ENCODE assay signal across 8 cellular contexts in genomic region chr19:40613669-40614594, GRCh38. TPM values are rescaled to one million over a fixed set of nuclear protein-coding genes. Genes with fewer than 3 reads are reported as not detected.
DNase-seq lines count a peak whose midpoint lies in the region; ATAC-seq and TF ChIP-seq lines count a peak whose summit lies in the region.

No MANE protein-coding gene starts in this region.

- no peak overlapping the region for H2AK5ac ChIP-seq in mesendoderm (ENCODE audit: low read length)

- H3K27ac ChIP-seq in DOHH2 (ENCODE audit: low read depth, low read length) (peak overlapping the region; percentile 75), ectodermal cell (ENCODE audit: insufficient read depth, low read depth, low read length, poor library complexity, severe bottlenecking) (peak overlapping the region; percentile 50), mesendoderm (ENCODE audit: low read depth, low read length) (peak overlapping the region; percentile 77)

- no peaks in the 10 kb centered on the region for H4K20me1 ChIP-seq in DOHH2 (ENCODE audit: control insufficient read depth, insufficient read depth, low read depth, low read length)

- H4K8ac ChIP-seq in mesendoderm (ENCODE audit: low read depth, low read length), result no peak overlapping the region

- WGBS in ectodermal cell, 2 experiments, result 1% methylated on average over 66 of the region's 66 CpGs
- no CpG with 5 or more reads among the region's 66 CpGs for WGBS in mesendoderm (ENCODE audit: extremely low coverage, insufficient coverage, low lambda C conversion rate)

- H3K4me3 ChIP-seq in DOHH2 (ENCODE audit: low read length), result peak overlapping the region; percentile 82
- peak overlapping the region; percentile 57 for H3K4me3 ChIP-seq in ectodermal cell (ENCODE audit: insufficient read depth, low read depth, low read length)
- peak overlapping the region; percentile 92 for H3K4me3 ChIP-seq in mesendoderm (ENCODE audit: low read length)

- H3K4me2 ChIP-seq in DOHH2 (ENCODE audit: low read length) (peak overlapping the region; percentile 83), mesendoderm (ENCODE audit: low read length) (peak overlapping the region; percentile 94)

- peak overlapping the region; percentile 91 for H3K9ac ChIP-seq in mesendoderm (ENCODE audit: low read length)

- peak overlapping the region; percentile 99 for H3K56ac ChIP-seq in mesendoderm (ENCODE audit: low read length)

- H2BK120ac ChIP-seq in mesendoderm (ENCODE audit: low read depth, low read length), result no peak overlapping the region

- no peaks in the 10 kb centered on the region for H3K9me2 ChIP-seq in DOHH2 (replicated peaks; ENCODE audit: control insufficient read depth, low read length)

- ATAC-seq in HG02642 (IDR thresholded peaks at IDR 0.05; ENCODE audit: poor library complexity, unreplicated experiment), result peak; percentile 53

- peak overlapping the region; percentile 61 for H3K18ac ChIP-seq in mesendoderm (ENCODE audit: low read length)

- no peak overlapping the region for H4K5ac ChIP-seq in mesendoderm (ENCODE audit: low read length)

- peak overlapping the region; percentile 50 for H3K23ac ChIP-seq in mesendoderm (ENCODE audit: low read length)

- no peaks in the 10 kb centered on the region for H3K79me2 ChIP-seq in DOHH2 (ENCODE audit: control insufficient read depth, low read length)
- H3K79me2 ChIP-seq in mesendoderm (ENCODE audit: control insufficient read depth, insufficient read depth, low read length), result no peaks in the 10 kb centered on the region

- H3K27me3 ChIP-seq in DOHH2 (ENCODE audit: control insufficient read depth, low read length), result no peaks in the 10 kb centered on the region
- peaks cover 27% of the 10 kb centered on the region for H3K27me3 ChIP-seq in ectodermal cell (ENCODE audit: control insufficient read depth, insufficient read depth, low read length, poor library complexity, severe bottlenecking)
- no peaks in the 10 kb centered on the region for H3K27me3 ChIP-seq in mesendoderm (ENCODE audit: insufficient read depth, low read length, poor library complexity)

- peaks cover 7% of the 10 kb centered on the region for H3F3A ChIP-seq in DOHH2 (ENCODE audit: control insufficient read depth, insufficient read depth)

- TF ChIP-seq CTCF in DOHH2 (IDR thresholded peaks at IDR 0.05; ENCODE audit: low read depth, low read length, poor library complexity, severe bottlenecking), result peak; percentile 13

- H3K4ac ChIP-seq in mesendoderm (ENCODE audit: low read depth, low read length), result peak overlapping the region; percentile 58

- H3K36me3 ChIP-seq in DOHH2 (ENCODE audit: control insufficient read depth, low read length) (no peaks in the 10 kb centered on the region), ectodermal cell (ENCODE audit: control insufficient read depth, insufficient read depth, low read length) (peaks cover 12% of the 10 kb centered on the region), mesendoderm (ENCODE audit: control insufficient read depth, insufficient read depth, low read length) (no peaks in the 10 kb centered on the region)

- DNase-seq in NCI-H2227 treated with DMSO at 0.1 percent for 48 hours (lab: John Stamatoyannopoulos, UW) (peak; percentile 99), mesendoderm (peak; percentile 96), NCI-H1417 treated with DMSO at 0.1 percent for 48 hours (lab: John Stamatoyannopoulos, UW) (no peak)
- peak; percentile 66 to 85 for DNase-seq in activated CD4-positive, alpha-beta T cell treated with anti-CD3 and anti-CD28 coated beads, Interleukin-2, amount 50 U/mL, for 24 hours (ENCODE audit: low read depth in 1 of 2, low spot score in 1 of 2)
- DNase-seq in stimulated activated CD8-positive, alpha-beta memory T cell treated with anti-CD3 and anti-CD28 coated beads, Interleukin-4, amount 100 ng/mL, for 24 hours (ENCODE audit: low read depth), result peak; percentile 75

- H3K9me3 ChIP-seq in DOHH2 (ENCODE audit: control insufficient read depth, insufficient read depth, low read length), result no peaks in the 10 kb centered on the region
- H3K9me3 ChIP-seq in ectodermal cell (ENCODE audit: control insufficient read depth, low read length), result no peaks in the 10 kb centered on the region

- peaks cover 1% of the 10 kb centered on the region for H3K79me1 ChIP-seq in mesendoderm (ENCODE audit: low read length)

- no peak overlapping the region for H2BK15ac ChIP-seq in mesendoderm (replicated peaks; ENCODE audit: low read depth)

- H3K4me1 ChIP-seq in DOHH2 (ENCODE audit: control insufficient read depth, low read length), result peaks cover 38% of the 10 kb centered on the region
- peaks cover 11% of the 10 kb centered on the region for H3K4me1 ChIP-seq in ectodermal cell (ENCODE audit: control insufficient read depth, insufficient read depth, low read length)
- H3K4me1 ChIP-seq in mesendoderm (ENCODE audit: control insufficient read depth, low read depth, low read length), result no peaks in the 10 kb centered on the region

- peak overlapping the region; percentile 72 for H2BK5ac ChIP-seq in mesendoderm (ENCODE audit: low read length)

RNA-seq across cellular contexts. Expression of gene LTBP4, which starts 12.8 kb away (rescaled TPM):
- polyA plus RNA-seq in ectodermal cell (2013, experiment 1 of 4), result 149 TPM
- 154 TPM for polyA plus RNA-seq in ectodermal cell (2013, experiment 2 of 4)
- polyA plus RNA-seq in ectodermal cell (2013, experiment 3 of 4), result 117 TPM
- 145 TPM for polyA plus RNA-seq in ectodermal cell (2013, experiment 4 of 4)
- polyA plus RNA-seq in mesendoderm (2013, experiment 1 of 2), result 28.7 TPM
- polyA plus RNA-seq in mesendoderm (2013, experiment 2 of 2), result 28.9 TPM

RNA-seq across cellular contexts. Expression of gene SHKBP1, which starts 37.3 kb away (rescaled TPM):
- polyA plus RNA-seq in ectodermal cell (2013, experiment 1 of 4), result 120 TPM
- polyA plus RNA-seq in ectodermal cell (2013, experiment 2 of 4), result 117 TPM
- polyA plus RNA-seq in ectodermal cell (2013, experiment 3 of 4), result 85.8 TPM
- 93.1 TPM for polyA plus RNA-seq in ectodermal cell (2013, experiment 4 of 4)
- polyA plus RNA-seq in mesendoderm (2013, experiment 1 of 2), result 52.1 TPM
- polyA plus RNA-seq in mesendoderm (2013, experiment 2 of 2), result 49.6 TPM
